Comparison of ENCODE assay signal across 22 cellular contexts in the genomic region with DNA sequence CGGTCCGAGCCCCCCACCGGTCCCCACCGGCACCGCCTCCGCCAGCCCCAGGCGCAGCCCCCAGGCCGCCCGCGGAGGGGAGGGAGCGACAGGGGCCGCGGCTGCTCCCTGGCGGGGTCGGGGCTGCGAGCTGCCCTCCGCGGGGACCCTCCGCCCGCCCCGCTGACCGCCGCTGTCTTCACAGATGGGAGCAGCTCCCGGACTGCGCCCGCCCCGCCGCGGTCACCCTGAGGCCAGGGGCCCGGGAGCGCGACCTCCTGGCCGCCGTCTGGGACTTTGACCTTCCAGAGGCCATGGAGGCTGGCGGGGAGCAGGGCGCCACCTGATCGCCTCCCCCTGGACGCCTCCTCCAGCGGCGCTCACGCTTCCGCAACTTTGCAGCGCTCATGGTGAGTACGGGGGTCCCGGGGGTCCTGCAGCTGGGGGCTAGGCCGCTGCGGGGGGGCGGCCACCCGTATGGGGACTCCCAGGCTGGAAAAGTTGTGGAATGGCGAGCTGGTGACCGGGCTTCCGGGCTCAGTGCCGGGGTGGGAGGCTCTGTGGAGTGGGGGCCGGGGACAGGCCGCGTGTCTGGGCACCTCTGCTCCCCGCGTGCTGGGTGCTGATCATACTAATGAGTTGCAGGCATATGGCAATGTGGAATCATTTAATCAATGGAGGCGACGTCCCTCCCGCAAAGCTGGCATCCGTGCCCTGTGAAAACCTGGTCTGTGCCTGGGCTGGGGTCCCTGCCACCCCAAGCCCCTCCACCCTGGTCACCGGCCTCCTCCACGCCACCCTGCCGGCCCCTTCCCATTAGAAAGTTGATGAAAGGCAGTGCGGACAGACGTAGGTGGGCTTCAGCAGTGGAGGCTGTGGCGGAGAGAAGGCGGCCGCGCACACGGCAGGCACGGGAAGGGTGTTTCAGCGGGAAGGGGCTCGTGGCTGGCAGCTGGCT. TPM values are rescaled to one million over a fixed set of nuclear protein-coding genes. Genes with fewer than 3 reads are reported as not detected.
A peak's percentile ranks its signal among the peaks of the same experiment; 100 is the strongest.
DNase-seq lines count a peak whose midpoint lies in the region; ATAC-seq and TF ChIP-seq lines count a peak whose summit lies in the region.
"Had no signal": no experiment of that assay in that cellular context is flagged by ENCODE, and none has a peak within 500 bp of the region (broad histone marks: within the 10 kb centered on the region; RNA-seq: fewer than 3 reads in every experiment).

No MANE protein-coding gene starts in this region.

- no peak overlapping the region for H2BK15ac ChIP-seq in neuronal stem cell (ENCODE audit: low read length)

- H3K27me3 ChIP-seq in H7 (ENCODE audit: control insufficient read depth, insufficient read depth, low read length) = peaks cover 35% of the 10 kb centered on the region
- H3K27me3 ChIP-seq in neuronal stem cell (ENCODE audit: control insufficient read depth in 3 of 3, insufficient read depth in 3 of 3, low read depth in 1 of 3, low read length in 3 of 3) = peaks cover 17 to 97% (median 57%) of the 10 kb centered on the region in 3 experiments

- no peak overlapping the region for H4K8ac ChIP-seq in neuronal stem cell (ENCODE audit: low read depth, low read length)

- peak overlapping the region; percentile 65 for H3K23ac ChIP-seq in neuronal stem cell (ENCODE audit: low read depth, low read length, poor library complexity)

- peak overlapping the region; percentile 96 for H3K4me2 ChIP-seq in neuronal stem cell (ENCODE audit: insufficient read depth, low read length, poor library complexity, severe bottlenecking)

- no peak overlapping the region for H3K4ac ChIP-seq in neuronal stem cell (ENCODE audit: low read length)

- peaks cover 5 to 29% of the 10 kb centered on the region in 2 donors for H3K4me1 ChIP-seq in neuronal stem cell (ENCODE audit: control insufficient read depth in 2 of 2, insufficient read depth in 1 of 2, low read depth in 1 of 2, low read length in 2 of 2)

- H3K9ac ChIP-seq in neuronal stem cell (ENCODE audit: low read depth, low read length, poor library complexity) = no peak overlapping the region

- H3K14ac ChIP-seq in neuronal stem cell (ENCODE audit: low read length) = no peak overlapping the region

- no peak overlapping the region for H2BK12ac ChIP-seq in neuronal stem cell (ENCODE audit: low read length)

- no peak for ATAC-seq in activated T-helper 17 cell treated with anti-CD3 and anti-CD28 coated beads, Interleukin-2, amount 50 U/mL, for 72 hours (replicated peaks)
- ATAC-seq in HG03159 (IDR thresholded peaks at IDR 0.05; ENCODE audit: unreplicated experiment) = no peak
- no peak for ATAC-seq in naive thymus-derived CD8-positive, alpha-beta T cell
- ATAC-seq: naive thymus-derived CD4-positive, alpha-beta T cell; T-cell had no signal

- H3K79me1 ChIP-seq in neuronal stem cell (ENCODE audit: low read depth, low read length) = peaks cover 3% of the 10 kb centered on the region

- WGBS in neuronal stem cell (ENCODE audit: extremely low coverage in 2 of 2, insufficient read length in 2 of 2, insufficient replicate concordance in 1 of 2), 2 donors = no CpG with 5 or more reads among the region's 75 CpGs

- H3K9me3 Mint-ChIP-seq in brain = peaks cover 0 to 2% (median 0%) of the 10 kb centered on the region in 5 experiments
- H3K9me3 Mint-ChIP-seq in activated T-helper 17 cell treated with anti-CD3 and anti-CD28 coated beads, Interleukin-2, amount 50 U/mL, for 72 hours = no peaks in the 10 kb centered on the region
- no peaks in the 10 kb centered on the region for H3K9me3 Mint-ChIP-seq in naive thymus-derived CD8-positive, alpha-beta T cell
- H3K9me3 Mint-ChIP-seq: activated CD4-positive, alpha-beta T cell treated with anti-CD3 and anti-CD28 coated beads, Interleukin-2, amount 10 ng/mL, durations not matched to agents 7 days and 5 days; central memory CD8-positive, alpha-beta T cell; naive thymus-derived CD4-positive, alpha-beta T cell; T-cell had no signal

- POLR2A ChIA-PET in naive thymus-derived CD8-positive, alpha-beta T cell (lab: Charles Lee) = no interaction called here

- H3K18ac ChIP-seq in neuronal stem cell (ENCODE audit: low read length) = peak overlapping the region; percentile 71

- no peak overlapping the region for H4K91ac ChIP-seq in neuronal stem cell (ENCODE audit: low read depth, low read length, poor library complexity)

- no peaks in the 10 kb centered on the region for H3K9me3 ChIP-seq in iPS-18c (ENCODE audit: control insufficient read depth, insufficient read depth, low read length)
- H3K9me3 ChIP-seq in neuronal stem cell (replicated peaks in 1 of 2; ENCODE audit: control insufficient read depth in 2 of 2, insufficient read depth in 1 of 2, low read depth in 1 of 2, low read length in 2 of 2) = no peaks in the 10 kb centered on the region
- H3K9me3 ChIP-seq: spleen, suprapubic skin had no signal

- H2BK5ac ChIP-seq in neuronal stem cell (ENCODE audit: low read length) = no peak overlapping the region

- H3K4me1 Mint-ChIP-seq in brain = peaks cover 48% of the 10 kb centered on the region
- no peaks in the 10 kb centered on the region for H3K4me1 Mint-ChIP-seq in activated T-helper 17 cell treated with anti-CD3 and anti-CD28 coated beads, Interleukin-2, amount 50 U/mL, for 72 hours
- H3K4me1 Mint-ChIP-seq in naive thymus-derived CD8-positive, alpha-beta T cell = peaks cover 0 to 6% (median 2%) of the 10 kb centered on the region in 4 donors
- H3K4me1 Mint-ChIP-seq: activated CD4-positive, alpha-beta T cell treated with anti-CD3 and anti-CD28 coated beads, Interleukin-2, amount 10 ng/mL, durations not matched to agents 7 days and 5 days; central memory CD8-positive, alpha-beta T cell had no signal

- H2AK5ac ChIP-seq in neuronal stem cell (ENCODE audit: low read depth, low read length) = no peak overlapping the region

- H3K36me3 ChIP-seq in H7 (replicated peaks; ENCODE audit: control insufficient read depth, insufficient read depth, low read length) (no peaks in the 10 kb centered on the region), neuronal stem cell (replicated peaks in 1 of 2; ENCODE audit: control insufficient read depth in 2 of 2, insufficient read depth in 2 of 2, low read length in 2 of 2) (no peaks in the 10 kb centered on the region)
- H3K36me3 ChIP-seq: spleen, suprapubic skin had no signal

- H2BK120ac ChIP-seq in neuronal stem cell (ENCODE audit: low read depth, low read length) = no peak overlapping the region

- TF ChIP-seq CTCF in brain (conservative IDR thresholded peaks at IDR 0.05) = no peak

- H3K4me3 ChIP-seq in H7 (ENCODE audit: insufficient read depth, low read depth, low read length) (peak overlapping the region; percentile 33), iPS-18c (ENCODE audit: insufficient read depth, low read depth, low read length) (peak overlapping the region; percentile 50), neuronal stem cell (ENCODE audit: low read length in 2 of 2) (peak overlapping the region; percentile 22 to 78)

- peak overlapping the region in 4 of 5 experiments; percentile 35 to 94 (median 86) for H3K27ac Mint-ChIP-seq in brain
- H3K27ac Mint-ChIP-seq in activated T-helper 17 cell treated with anti-CD3 and anti-CD28 coated beads, Interleukin-2, amount 50 U/mL, for 72 hours = no peak overlapping the region
- no peak overlapping the region for H3K27ac Mint-ChIP-seq in naive thymus-derived CD8-positive, alpha-beta T cell
- H3K27ac Mint-ChIP-seq: activated CD4-positive, alpha-beta T cell treated with anti-CD3 and anti-CD28 coated beads, Interleukin-2, amount 10 ng/mL, durations not matched to agents 7 days and 5 days; naive thymus-derived CD4-positive, alpha-beta T cell; T-cell had no signal

- H3K27me3 Mint-ChIP-seq in brain = peaks cover 8% of the 10 kb centered on the region
- peaks cover 18% of the 10 kb centered on the region for H3K27me3 Mint-ChIP-seq in activated T-helper 17 cell treated with anti-CD3 and anti-CD28 coated beads, Interleukin-2, amount 50 U/mL, for 72 hours
- H3K27me3 Mint-ChIP-seq in naive thymus-derived CD8-positive, alpha-beta T cell = peaks cover 9 to 46% (median 17%) of the 10 kb centered on the region in 5 donors

- peaks cover 3% of the 10 kb centered on the region for H3K36me3 Mint-ChIP-seq in brain
- H3K36me3 Mint-ChIP-seq in activated T-helper 17 cell treated with anti-CD3 and anti-CD28 coated beads, Interleukin-2, amount 50 U/mL, for 72 hours (ENCODE audit: low read depth) = no peaks in the 10 kb centered on the region
- H3K36me3 Mint-ChIP-seq in naive thymus-derived CD8-positive, alpha-beta T cell = no peaks in the 10 kb centered on the region
- H3K36me3 Mint-ChIP-seq: naive thymus-derived CD4-positive, alpha-beta T cell; T-cell had no signal

- H2AFZ ChIP-seq in neuronal stem cell (ENCODE audit: low read length) = peak overlapping the region; percentile 74

- H3K27ac ChIP-seq in neuronal stem cell (replicated peaks; ENCODE audit: low read length) = no peak overlapping the region
- H3K27ac ChIP-seq: spleen, suprapubic skin had no signal

- peak; percentile 84 for DNase-seq in H7
- DNase-seq in neuronal stem cell (ENCODE audit: low spot score) = no peak
- DNase-seq in T-helper 1 cell = no peak
- no peak for DNase-seq in naive thymus-derived CD8-positive, alpha-beta T cell
- DNase-seq: activated CD4-positive, alpha-beta T cell treated with anti-CD3 and anti-CD28 coated beads, Interleukin-2, amount 10 ng/mL, durations not matched to agents 7 days and 5 days; activated CD8-positive, alpha-beta memory T cell treated with anti-CD3 and anti-CD28 coated beads, Interleukin-2, amount 50 U/mL, for 4 hours; activated gamma-delta T cell; amniotic stem cell; DMS153; Kasumi-1; naive thymus-derived CD4-positive, alpha-beta T cell; NCI-H1092; NCI-H2081 treated with DMSO at 0.1 percent for 48 hours; NCI-H510A; spleen; T-cell had no signal

- peak overlapping the region; percentile 69 to 80 (median 71) for H3K4me3 Mint-ChIP-seq in brain
- no peak overlapping the region for H3K4me3 Mint-ChIP-seq in activated T-helper 17 cell treated with anti-CD3 and anti-CD28 coated beads, Interleukin-2, amount 50 U/mL, for 72 hours
- no peak overlapping the region for H3K4me3 Mint-ChIP-seq in naive thymus-derived CD8-positive, alpha-beta T cell
- H3K4me3 Mint-ChIP-seq: activated CD4-positive, alpha-beta T cell treated with anti-CD3 and anti-CD28 coated beads, Interleukin-2, amount 10 ng/mL, durations not matched to agents 7 days and 5 days; central memory CD8-positive, alpha-beta T cell; naive thymus-derived CD4-positive, alpha-beta T cell; T-cell had no signal

RNA-seq across cellular contexts. Expression of a gene that starts 1.1 kb away (rescaled TPM):
- 0.37 and 0.62 TPM in 2 replicates for total RNA-seq in H7 (2014; rRNA removed; shearing (Covaris generic))
- polyA plus RNA-seq in brain (ENCODE audit: insufficient read depth, low read depth, low replicate concordance) = 7.4 TPM
- 0.08 TPM for polyA plus RNA-seq in neuronal stem cell (2013, experiment 1 of 2)
- polyA plus RNA-seq in neuronal stem cell (2013, experiment 2 of 2) = 0.07 TPM
- total RNA-seq in activated T-helper 17 cell treated with anti-CD3 and anti-CD28 coated beads, Interleukin-2, amount 50 U/mL, for 72 hours = not detected
- not detected for total RNA-seq in naive thymus-derived CD8-positive, alpha-beta T cell
- not detected for polyA plus RNA-seq in naive thymus-derived CD8-positive, alpha-beta T cell
- total RNA-seq: activated CD4-positive, alpha-beta T cell treated with anti-CD3 and anti-CD28 coated beads, Interleukin-2, amount 10 ng/mL, durations not matched to agents 7 days and 5 days; naive thymus-derived CD4-positive, alpha-beta T cell; suprapubic skin; T-cell had no signal
- polyA plus RNA-seq: naive thymus-derived CD4-positive, alpha-beta T cell had no signal

Comparison
In these comparisons a context has a peak if more than half of its experiments do, and no peak if none do; other contexts are left out.
1. H3K27ac Mint-ChIP-seq: peak in brain (4 of 5); none in activated T-helper 17 cell treated with anti-CD3 and anti-CD28 coated beads, Interleukin-2, amount 50 U/mL, for 72 hours (single experiment) and naive thymus-derived CD8-positive, alpha-beta T cell (0 of 10).
2. H3K4me3 Mint-ChIP-seq: peak in brain (5 of 5); none in activated T-helper 17 cell treated with anti-CD3 and anti-CD28 coated beads, Interleukin-2, amount 50 U/mL, for 72 hours (single experiment) and naive thymus-derived CD8-positive, alpha-beta T cell (0 of 10).
3. Peak in every context shown above with its lines, with median percentiles within 50 percentile points of each other: H3K4me3 ChIP-seq.